Comparison of ENCODE assay signal across 8 cellular contexts in genomic region chr20:53943522-53944291, GRCh38.
DNase-seq lines count a peak whose midpoint lies in the region; ATAC-seq and TF ChIP-seq lines count a peak whose summit lies in the region.

No MANE protein-coding gene starts in this region.

- WGBS in psoas muscle, 3 donors: 19 to 24% (median 21%) methylated on average over 11 of the region's 11 CpGs

- no peaks in the 10 kb centered on the region for H3K36me3 ChIP-seq in KMS-11 (ENCODE audit: insufficient read depth)
- H3K36me3 ChIP-seq in psoas muscle (ENCODE audit: insufficient read depth in 1 of 2, low read depth in 1 of 2): no peaks in the 10 kb centered on the region

- no peaks in the 10 kb centered on the region for H3K9me3 ChIP-seq in psoas muscle

- H3K4me3 ChIP-seq in KMS-11 (IDR thresholded peaks at IDR 0.05; ENCODE audit: insufficient read depth, low read depth, low read length) (no peak overlapping the region), psoas muscle (peak overlapping the region; percentile 12)

- H3K79me2 ChIP-seq in KMS-11 (ENCODE audit: insufficient read depth, low read depth): no peaks in the 10 kb centered on the region

- no peak overlapping the region for H3K4me2 ChIP-seq in KMS-11

- TF ChIP-seq CTCF in KMS-11 (conservative IDR thresholded peaks at IDR 0.05; ENCODE audit: low read depth, low read length) (peak; percentile 86), VCaP (conservative IDR thresholded peaks at IDR 0.05) (peak; percentile 76), psoas muscle (IDR thresholded peaks at IDR 0.05) (peak; percentile 48)

- H2AFZ ChIP-seq in KMS-11 (ENCODE audit: low read depth): no peak overlapping the region

- DNase-seq in DMS 273 (lab: John Stamatoyannopoulos, UW; ENCODE audit: unreplicated experiment): peak; percentile 65
- peak; percentile 37 for DNase-seq in epidermal melanocyte (ENCODE audit: insufficient read length, low spot score)
- no peak for DNase-seq in psoas muscle

- intact Hi-C loops in psoas muscle (cut with DNase I): loop anchor here (5.0 to 10.0 kb wide), 2 partner anchors 261 to 371 kb away; partner anchors contain the start of gene PFDN4 (in 1 of the 2)

- no peaks in the 10 kb centered on the region for H4K20me1 ChIP-seq in KMS-11 (ENCODE audit: insufficient read depth)

- no peak overlapping the region for H3K27ac ChIP-seq in KMS-11
- H3K27ac ChIP-seq in VCaP: no peak overlapping the region
- H3K27ac ChIP-seq in psoas muscle: no peak overlapping the region

- H3K9ac ChIP-seq in KMS-11: no peak overlapping the region

- ATAC-seq in psoas muscle (no peak), HG02798 (IDR thresholded peaks at IDR 0.05; ENCODE audit: poor library complexity, unreplicated experiment) (no peak), GM19463 (IDR thresholded peaks at IDR 0.05; ENCODE audit: unreplicated experiment) (no peak), HG03039 (IDR thresholded peaks at IDR 0.05; ENCODE audit: unreplicated experiment) (no peak)

- H3K4me1 ChIP-seq in KMS-11 (ENCODE audit: low read depth, poor library complexity, severe bottlenecking) (peaks cover 61% of the 10 kb centered on the region), psoas muscle (peaks cover 3% of the 10 kb centered on the region)

- H3K27me3 ChIP-seq in KMS-11 (ENCODE audit: insufficient read depth, low read depth) (no peaks in the 10 kb centered on the region), psoas muscle (ENCODE audit: insufficient read depth in 3 of 3, low read length in 2 of 3) (no peaks in the 10 kb centered on the region)

Comparison
In these comparisons a context has a peak if more than half of its experiments do, and no peak if none do; other contexts are left out.
1. DNase-seq: peak in DMS 273 (single experiment) and epidermal melanocyte (single experiment); none in psoas muscle (0 of 2).
2. Peak in every context shown above with its lines, with median percentiles within 50 percentile points of each other: CTCF ChIP-seq.